Comparison of ENCODE assay signal across 14 cellular contexts in genomic region chr15:47736123-47736786, GRCh38. TPM values are rescaled to one million over a fixed set of nuclear protein-coding genes. Genes with fewer than 3 reads are reported as not detected.
DNase-seq lines count a peak whose midpoint lies in the region; ATAC-seq, FAIRE-seq and TF ChIP-seq lines count a peak whose summit lies in the region.
"Had no signal": no experiment of that assay in that cellular context is flagged by ENCODE, and none has a peak within 500 bp of the region (broad histone marks: within the 10 kb centered on the region; RNA-seq: fewer than 3 reads in every experiment).

No MANE protein-coding gene starts in this region.

- TF ChIP-seq CTCF in D721Med (IDR thresholded peaks at IDR 0.05; ENCODE audit: insufficient read depth, missing control alignments) (no peak), mucosa of descending colon (IDR thresholded peaks at IDR 0.05) (no peak)

- H3K4me1 ChIP-seq in mucosa of descending colon (ENCODE audit: low read depth): peaks cover 13% of the 10 kb centered on the region
- H3K4me1 ChIP-seq: breast epithelium had no signal

- no peaks in the 10 kb centered on the region for H3K9me3 ChIP-seq in mucosa of descending colon
- H3K9me3 ChIP-seq: breast epithelium, gastroesophageal sphincter, ovary had no signal

- peak; percentile 30 for ATAC-seq in mucosa of descending colon
- no peak for ATAC-seq in HG03039 (IDR thresholded peaks at IDR 0.05; ENCODE audit: unreplicated experiment)
- no peak for ATAC-seq in GM21390 (IDR thresholded peaks at IDR 0.05; ENCODE audit: unreplicated experiment)
- ATAC-seq: activated CD4-positive, alpha-beta T cell treated with anti-CD3 and anti-CD28 coated beads for 36 hours; gastroesophageal sphincter had no signal

- H3K4me3 ChIP-seq in mucosa of descending colon: no peak overlapping the region
- H3K4me3 ChIP-seq: breast epithelium, gastroesophageal sphincter, ovary had no signal

- intact Hi-C loops in mucosa of descending colon (cut with DNase I, micrococcal nuclease): no loop called here

- DNase-seq in D721Med (ENCODE audit: insufficient read length, low spot score) (no peak), H4 (ENCODE audit: low spot score) (peak; percentile 44), fibroblast of gingiva (ENCODE audit: low read depth) (peak; percentile 5), mucosa of descending colon (no peak), NCI-H2029 (lab: John Stamatoyannopoulos, UW) (no peak)
- DNase-seq: activated CD4-positive, alpha-beta T cell treated with anti-CD3 and anti-CD28 coated beads for 36 hours; activated naive CD8-positive, alpha-beta T cell treated with anti-CD3 and anti-CD28 coated beads, Interleukin-2, amount 10 ng/mL, durations not matched to agents 7 days and 5 days; CD8-positive, alpha-beta memory T cell; NK-92 treated with Interleukin-12 subunit alpha and Interleukin-12 subunit beta, amount 100 ng/mL, for 24 hours; ovary had no signal

- no peaks in the 10 kb centered on the region for H3K36me3 ChIP-seq in mucosa of descending colon (ENCODE audit: low read depth)
- H3K36me3 ChIP-seq: breast epithelium, gastroesophageal sphincter, ovary had no signal

- FAIRE-seq in D721Med (lab: Jason Lieb, UNC): peak; percentile 66

RNA-seq across cellular contexts. Expression of gene SEMA6D, which starts 18.9 kb away (rescaled TPM):
- total RNA-seq in H4 (2014; rRNA removed; shearing (Covaris generic)): 7.6 and 10.4 TPM in 2 replicates
- 10 to 100 TPM; 43.3 to 77.2 (median 48.3) TPM for total RNA-seq in mucosa of descending colon
- total RNA-seq: activated CD4-positive, alpha-beta T cell treated with anti-CD3 and anti-CD28 coated beads for 36 hours; activated naive CD8-positive, alpha-beta T cell treated with anti-CD3 and anti-CD28 coated beads, Interleukin-2, amount 10 ng/mL, durations not matched to agents 7 days and 5 days; CD8-positive, alpha-beta memory T cell had no signal

Comparison
In these comparisons a context has a peak if more than half of its experiments do, and no peak if none do; other contexts are left out.
1. DNase-seq: peak in H4 (single experiment) and fibroblast of gingiva (single experiment); none in D721Med (single experiment), mucosa of descending colon (0 of 3) and NCI-H2029 (single experiment).